In genomic region chr6:158168054-158168303, GRCh38 we compare ENCODE assay signal across 8 cellular contexts. TPM values are rescaled to one million over a fixed set of nuclear protein-coding genes. Genes with fewer than 3 reads are reported as not detected.
DNase-seq lines count a peak whose midpoint lies in the region; ATAC-seq and TF ChIP-seq lines count a peak whose summit lies in the region.

Gene SERAC1, minus strand, starts transcription at chr6:158168262. Its CDS starts 9,899 bp downstream, at chr6:158158363.

- H3K4me2 ChIP-seq in SK-N-SH, result peak within 1 kb of the TSS; percentile 75

- no peaks in the 10 kb centered on the region for H3K9me3 Mint-ChIP-seq in activated T-helper 2 cell treated with anti-CD3 and anti-CD28 coated beads, Interferon-gamma antibody, Interleukin-2, Interleukin-4, amounts not matched to agents 10 μg/mL and 5 μg/mL and 100 μg/mL, durations not matched to agents 14 hours and 24 hours and 36 hours

- H3K4me3 Mint-ChIP-seq in activated T-helper 2 cell treated with anti-CD3 and anti-CD28 coated beads, Interferon-gamma antibody, Interleukin-2, Interleukin-4, amounts not matched to agents 10 μg/mL and 5 μg/mL and 100 μg/mL, durations not matched to agents 14 hours and 24 hours and 36 hours (ENCODE audit: low read depth), result peak within 1 kb of the TSS; percentile 90

- intact Hi-C loops in activated T-helper 2 cell treated with anti-CD3 and anti-CD28 coated beads, Interferon-gamma antibody, Interleukin-2, Interleukin-4, amounts not matched to agents 10 μg/mL and 5 μg/mL and 100 μg/mL, durations not matched to agents 14 hours and 24 hours and 36 hours (cut with micrococcal nuclease), result loop anchor here (2.0 kb wide), 1 partner anchor 39 kb away; no protein-coding TSS in a partner anchor
- intact Hi-C loops in stomach (cut with DNase I; ENCODE audit: low total_unique reads), result no loop called here

- peak within 1 kb of the TSS; percentile 93 for H2AFZ ChIP-seq in SK-N-SH (ENCODE audit: low read depth)

- no peaks in the 10 kb centered on the region for H4K20me1 ChIP-seq in SK-N-SH (ENCODE audit: insufficient read depth)

- H3K9me3 ChIP-seq in SK-N-SH (no peaks in the 10 kb centered on the region), iPS-20b (ENCODE audit: insufficient read depth, low read depth, low read length) (no peaks in the 10 kb centered on the region), stomach (no peaks in the 10 kb centered on the region)

- H3F3A ChIP-seq in SK-N-SH (replicated peaks; ENCODE audit: insufficient read depth), result peaks cover 35% of the 10 kb centered on the region

- H3K79me2 ChIP-seq in SK-N-SH (ENCODE audit: insufficient read depth), result peaks cover 65% of the 10 kb centered on the region

- H3K4me1 ChIP-seq in SK-N-SH (ENCODE audit: control insufficient read depth in 1 of 2, insufficient read depth in 2 of 2, low read depth in 1 of 2, low read length in 1 of 2) (peaks cover 2 to 19% of the 10 kb centered on the region in 2 experiments), iPS-20b (ENCODE audit: insufficient read depth, low read length) (peaks cover 13% of the 10 kb centered on the region; the same call in 1 of the 2 replicates), stomach (peaks cover 0 to 42% (median 23%) of the 10 kb centered on the region in 4 donors)

- no peak for TF ChIP-seq POLR2A in stomach (IDR thresholded peaks at IDR 0.05)

- H3K36me3 ChIP-seq in SK-N-SH (replicated peaks in 1 of 2; ENCODE audit: control insufficient read depth in 1 of 2, insufficient read depth in 2 of 2, low read length in 1 of 2), result peaks cover 2 to 13% of the 10 kb centered on the region in 2 experiments
- H3K36me3 ChIP-seq in iPS-20b (ENCODE audit: insufficient read depth, low read depth, low read length), result no peaks in the 10 kb centered on the region
- H3K36me3 ChIP-seq in stomach, result peaks cover 0 to 7% (median 2%) of the 10 kb centered on the region in 4 donors

- H3K9ac ChIP-seq in SK-N-SH, result peak within 1 kb of the TSS; percentile 73
- peak within 1 kb of the TSS; percentile 85 for H3K9ac ChIP-seq in iPS-20b (ENCODE audit: low read depth, low read length)

- H3K27me3 ChIP-seq in SK-N-SH (ENCODE audit: insufficient read depth) (no peaks in the 10 kb centered on the region), iPS-20b (ENCODE audit: insufficient read depth, low read length) (peaks cover 19% of the 10 kb centered on the region; the same call in 1 of the 2 replicates), stomach (no peaks in the 10 kb centered on the region)

- no peaks in the 10 kb centered on the region for H3K27me3 Mint-ChIP-seq in activated T-helper 2 cell treated with anti-CD3 and anti-CD28 coated beads, Interferon-gamma antibody, Interleukin-2, Interleukin-4, amounts not matched to agents 10 μg/mL and 5 μg/mL and 100 μg/mL, durations not matched to agents 14 hours and 24 hours and 36 hours (ENCODE audit: low read depth)

- H3K4me3 ChIP-seq in SK-N-SH (ENCODE audit: low read depth in 2 of 2, low read length in 1 of 2), result peak within 1 kb of the TSS; percentile 85 to 89
- H3K4me3 ChIP-seq in iPS-20b (ENCODE audit: low read length), result peak within 1 kb of the TSS; percentile 98
- H3K4me3 ChIP-seq in stomach, result peak within 1 kb of the TSS; percentile 74 to 90 (median 86)

- H3K27ac ChIP-seq in SK-N-SH (ENCODE audit: low read depth in 2 of 2, low read length in 1 of 2), result peak within 1 kb of the TSS; percentile 85 to 98
- no peak within 1 kb of the TSS for H3K27ac ChIP-seq in iPS-20b (ENCODE audit: low read length)
- peak within 1 kb of the TSS; percentile 90 to 99 (median 99) for H3K27ac ChIP-seq in stomach

- peaks cover 25% of the 10 kb centered on the region for H3K4me1 Mint-ChIP-seq in activated T-helper 2 cell treated with anti-CD3 and anti-CD28 coated beads, Interferon-gamma antibody, Interleukin-2, Interleukin-4, amounts not matched to agents 10 μg/mL and 5 μg/mL and 100 μg/mL, durations not matched to agents 14 hours and 24 hours and 36 hours (ENCODE audit: low read depth)

- POLR2A ChIA-PET in SK-N-SH (lab: Yijun Ruan, JAX), result no interaction called here

- DNase-seq in SK-N-SH (peak; percentile 99), stomach (no peak), NCI-H128 (lab: John Stamatoyannopoulos, UW; ENCODE audit: unreplicated experiment) (no peak)
- DNase-seq in activated T-helper 2 cell treated with anti-CD3 and anti-CD28 coated beads, Interferon-gamma antibody, Interleukin-2, Interleukin-4, amounts not matched to agents 10 μg/mL and 5 μg/mL and 100 μg/mL, durations not matched to agents 14 hours and 24 hours and 36 hours (ENCODE audit: low spot score), result no peak

- H3K9me2 ChIP-seq in SK-N-SH, result no peaks in the 10 kb centered on the region

- 0% methylated on average over 1 of the region's 29 CpGs for WGBS in SK-N-SH (ENCODE audit: low lambda C conversion rate)
- 0 to 2% (median 1%) methylated on average over 12 to 29 of the region's 29 CpGs; no CpG with 5 or more reads in 1 of the 5 donors for WGBS in stomach, 5 donors

- CTCF ChIA-PET in SK-N-SH (lab: Yijun Ruan, JAX), result interaction anchor here (0.9 kb wide), 1 partner anchor 437 kb away, joined by 4 read pairs; no protein-coding TSS in a partner anchor

- H3K36me3 Mint-ChIP-seq in activated T-helper 2 cell treated with anti-CD3 and anti-CD28 coated beads, Interferon-gamma antibody, Interleukin-2, Interleukin-4, amounts not matched to agents 10 μg/mL and 5 μg/mL and 100 μg/mL, durations not matched to agents 14 hours and 24 hours and 36 hours (ENCODE audit: low read depth), result peaks cover 17% of the 10 kb centered on the region

- H3K27ac Mint-ChIP-seq in activated T-helper 2 cell treated with anti-CD3 and anti-CD28 coated beads, Interferon-gamma antibody, Interleukin-2, Interleukin-4, amounts not matched to agents 10 μg/mL and 5 μg/mL and 100 μg/mL, durations not matched to agents 14 hours and 24 hours and 36 hours, result peak within 1 kb of the TSS; percentile 91

- ATAC-seq in SK-N-SH treated with all-trans-retinoic acid at 6 μM for 48 hours (no peak), GM21528 (IDR thresholded peaks at IDR 0.05; ENCODE audit: low FRiP score, unreplicated experiment) (no peak), GM19395 (IDR thresholded peaks at IDR 0.05; ENCODE audit: unreplicated experiment) (no peak)

- TF ChIP-seq RAD21 in SK-N-SH (IDR thresholded peaks at IDR 0.05; ENCODE audit: low read length), result no peak

- TF ChIP-seq CTCF in SK-N-SH (IDR thresholded peaks at IDR 0.05), result no peak
- TF ChIP-seq CTCF in stomach (IDR thresholded peaks at IDR 0.05), result no peak

- TF ChIP-seq EP300 in SK-N-SH (IDR thresholded peaks at IDR 0.05; ENCODE audit: borderline replicate concordance in 1 of 2, low read depth in 1 of 2, low read length in 1 of 2) (no peak), stomach (IDR thresholded peaks at IDR 0.05) (no peak)

TF ChIP-seq in SK-N-SH, 30 proteins besides CTCF, POLR2A, EP300 and RAD21:
- TF ChIP-seq USF2 (IDR thresholded peaks at IDR 0.05; ENCODE audit: borderline replicate concordance, low read depth, low read length), result 0 out of 2 replicates have a peak, but pooled peaks have one; percentile 2
- no peak for TF ChIP-seq SMC3 (IDR thresholded peaks at IDR 0.05; ENCODE audit: low read depth, low read length)
- TF ChIP-seq RXRA (IDR thresholded peaks at IDR 0.05; ENCODE audit: borderline replicate concordance, low read depth), result no peak
- no peak for TF ChIP-seq MXI1 (IDR thresholded peaks at IDR 0.05; ENCODE audit: low read depth, low read length)
- TF ChIP-seq RCOR1 (IDR thresholded peaks at IDR 0.05; ENCODE audit: low read length), result no peak
- no peak for TF ChIP-seq YY1 (IDR thresholded peaks at IDR 0.05; ENCODE audit: low read depth)
TF ChIP-seq in SK-N-SH: peak in this region for 1.

TF ChIP-seq in SK-N-SH treated with all-trans-retinoic acid at 6 μM for 48 hours, 23 proteins besides CTCF, POLR2A, EP300 and RAD21 (continues in another document):
- TF ChIP-seq ZNF565 (CRISPR knock-in tag; conservative IDR thresholded peaks at IDR 0.05; ENCODE audit: low read depth) (no peak), ZNF8 (CRISPR knock-in tag; IDR thresholded peaks at IDR 0.05) (no peak), ZFP30 (CRISPR knock-in tag; IDR thresholded peaks at IDR 0.05) (no peak), ARNTL (CRISPR knock-in tag; IDR thresholded peaks at IDR 0.05; ENCODE audit: borderline replicate concordance, low read depth) (no peak), CSDC2 (CRISPR knock-in tag; IDR thresholded peaks at IDR 0.05) (no peak), ZNF70 (CRISPR knock-in tag; IDR thresholded peaks at IDR 0.05) (no peak), RARB (CRISPR knock-in tag; IDR thresholded peaks at IDR 0.05) (no peak), TCF4 (CRISPR knock-in tag; IDR thresholded peaks at IDR 0.05; ENCODE audit: borderline replicate concordance) (no peak), ZFP3 (CRISPR knock-in tag; IDR thresholded peaks at IDR 0.05) (no peak), ZC3H10 (CRISPR knock-in tag; IDR thresholded peaks at IDR 0.05) (no peak), TOX (CRISPR knock-in tag; IDR thresholded peaks at IDR 0.05; ENCODE audit: borderline replicate concordance) (no peak), CSRNP3 (CRISPR knock-in tag; IDR thresholded peaks at IDR 0.05) (no peak)

RNA-seq across cellular contexts. Expression of gene SERAC1, which starts in this region (rescaled TPM):
- polyA plus RNA-seq in SK-N-SH (2012; rRNA removed) (5.6 and 8.9 TPM in 2 replicates), stomach (1 to 10 TPM; 4.0 to 4.6 (median 4.1) TPM)
- 7.0 and 7.4 TPM in 2 replicates for polyA plus RNA-seq in SK-N-SH (2012; cell fraction: cytosol; rRNA removed)
- 5.6 and 11.4 TPM in 2 replicates for polyA plus RNA-seq in SK-N-SH (2012; cell fraction: nucleus; rRNA removed)
- total RNA-seq in activated T-helper 2 cell treated with anti-CD3 and anti-CD28 coated beads, Interferon-gamma antibody, Interleukin-2, Interleukin-4, amounts not matched to agents 10 μg/mL and 5 μg/mL and 100 μg/mL, durations not matched to agents 14 hours and 24 hours and 36 hours, result 5.4 and 6.6 TPM in 2 replicates
- total RNA-seq in stomach, result 10 to 100 TPM in 3 of 5 donors, 1 to 10 TPM in 1, under 1 TPM in 1; 0.58 to 27.2 (median 12.3) TPM
